Comparison of ENCODE assay signal across 1 cellular context in genomic region chr21:33019885-33020557, GRCh38.
TF ChIP-seq lines count a peak whose summit lies in the region.

No MANE protein-coding gene starts in this region.

TF ChIP-seq in SK-N-SH, 30 proteins besides CTCF, POLR2A, EP300 and RAD21 (continued from another document):
- no peak for TF ChIP-seq JUND (IDR thresholded peaks at IDR 0.05)
- no peak for TF ChIP-seq FOXJ3 (CRISPR knock-in tag; IDR thresholded peaks at IDR 0.05)
- TF ChIP-seq FOXM1 (IDR thresholded peaks at IDR 0.05; ENCODE audit: low read depth), result no peak
